Comparison of ENCODE assay signal across 17 cellular contexts in genomic region chr20:10812738-10813327, GRCh38.
"Had no signal": no experiment of that assay in that cellular context is flagged by ENCODE, and none has a peak within 500 bp of the region (broad histone marks: within the 10 kb centered on the region; RNA-seq: fewer than 3 reads in every experiment).

No MANE protein-coding gene starts in this region.

- H3K27me3 ChIP-seq: esophagus squamous epithelium, ovary, tibial nerve, upper lobe of right lung, vagina had no signal

- DNase-seq: effector memory CD8-positive, alpha-beta T cell; esophagus squamous epithelium; foreskin melanocyte; head of caudate nucleus; hippocampal formation; kidney glomerular epithelial cell; natural killer cell; ovary; right cardiac atrium; small intestine; stimulated activated CD4-positive, alpha-beta T cell treated with anti-CD3 and anti-CD28 coated beads, Interleukin-2, amount 100 ng/mL, for 48 hours; stimulated activated CD8-positive, alpha-beta memory T cell treated with anti-CD3 and anti-CD28 coated beads, Interleukin-4, amount 100 ng/mL, for 48 hours; stimulated activated naive CD8-positive, alpha-beta T cell treated with anti-CD3 and anti-CD28 coated beads, Interleukin-15, Interleukin-2, amounts not matched to agents 100 U/mL and 50 U/mL, for 24 hours; upper lobe of right lung had no signal

- H3K27ac ChIP-seq: epithelial cell of prostate, esophagus squamous epithelium, ovary, tibial nerve, upper lobe of right lung, vagina had no signal

- H3K36me3 ChIP-seq: esophagus squamous epithelium, ovary, tibial nerve, upper lobe of right lung, vagina had no signal

- H3K4me3 ChIP-seq: esophagus squamous epithelium, ovary, tibial nerve, upper lobe of right lung, vagina had no signal

- H3K9me3 ChIP-seq: esophagus squamous epithelium, ovary, tibial nerve, upper lobe of right lung, vagina had no signal

- H3K4me1 ChIP-seq: esophagus squamous epithelium, tibial nerve, upper lobe of right lung had no signal
